In the genomic region with DNA sequence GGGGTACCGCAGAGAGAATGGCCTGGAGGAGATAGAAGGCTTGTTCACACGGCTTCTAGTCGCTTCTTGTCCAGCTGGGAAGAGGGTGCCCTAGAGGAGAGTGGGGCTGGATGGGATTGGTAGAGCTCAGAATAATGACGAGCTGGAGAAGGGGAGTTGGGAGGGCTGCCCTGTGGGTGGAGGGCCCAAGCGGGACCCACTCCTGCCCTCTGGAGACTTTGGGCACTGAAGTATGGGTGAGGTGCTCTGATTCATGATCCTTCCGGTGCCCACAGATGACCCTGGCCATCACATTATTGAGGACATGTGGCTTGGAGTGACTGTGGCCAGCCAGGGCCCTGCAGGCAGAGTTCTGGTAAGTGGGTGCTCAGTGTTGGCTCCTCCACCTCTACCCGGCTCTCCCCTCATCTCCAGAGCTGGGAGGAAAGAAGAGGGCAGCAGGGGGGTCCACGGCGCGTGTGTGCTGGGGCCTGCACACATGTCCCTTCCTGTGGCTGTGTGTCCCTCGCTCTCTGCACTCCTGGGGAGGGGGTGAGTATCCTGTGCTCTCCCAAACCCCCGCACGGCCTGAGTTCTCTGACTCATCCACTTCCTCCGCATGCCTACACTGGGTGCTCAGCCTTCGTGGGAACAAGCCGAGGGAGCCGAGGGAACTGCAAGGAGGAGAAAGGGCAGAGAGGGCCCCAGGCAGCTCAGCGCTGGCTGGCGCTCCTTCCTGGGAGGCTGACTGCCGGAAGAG, we compare ENCODE assay signal across 9 cellular contexts. TPM values are rescaled to one million over a fixed set of nuclear protein-coding genes. Genes with fewer than 3 reads are reported as not detected.
DNase-seq lines count a peak whose midpoint lies in the region; ATAC-seq and TF ChIP-seq lines count a peak whose summit lies in the region.
"Had no signal": no experiment of that assay in that cellular context is flagged by ENCODE, and none has a peak within 500 bp of the region (broad histone marks: within the 10 kb centered on the region; RNA-seq: fewer than 3 reads in every experiment).

No MANE protein-coding gene starts in this region.

- 50 to 73% (median 63%) methylated on average over 10 to 20 of the region's 20 CpGs for WGBS in spleen, 5 donors

- intact Hi-C loops in spleen (cut with DNase I; ENCODE audit: low total_unique reads) (no loop called here), CD14-positive monocyte (cut with micrococcal nuclease) (no loop called here)

- no peaks in the 10 kb centered on the region for H3K9me3 ChIP-seq in spleen
- H3K9me3 ChIP-seq in BE2C, result no peaks in the 10 kb centered on the region
- H3K9me3 ChIP-seq in neural progenitor cell (ENCODE audit: low read depth), result no peaks in the 10 kb centered on the region

- H3K27ac Mint-ChIP-seq in CD14-positive monocyte, result peak overlapping the region in 1 of 7 donors; percentile 7
- H3K27ac Mint-ChIP-seq in neural progenitor cell, result no peak overlapping the region

- peaks cover 0 to 24% (median under 1%) of the 10 kb centered on the region in 6 donors for H3K36me3 ChIP-seq in spleen
- no peaks in the 10 kb centered on the region for H3K36me3 ChIP-seq in BE2C
- no peaks in the 10 kb centered on the region for H3K36me3 ChIP-seq in neural progenitor cell

- TF ChIP-seq CTCF in spleen (IDR thresholded peaks at IDR 0.05 in 8 of 11, conservative IDR thresholded peaks at IDR 0.05 in 3 of 11) (no peak), BE2C (IDR thresholded peaks at IDR 0.05; ENCODE audit: low read depth, low read length) (no peak), CD14-positive monocyte (IDR thresholded peaks at IDR 0.05) (no peak), neural progenitor cell (IDR thresholded peaks at IDR 0.05) (no peak)

- no peak for TF ChIP-seq POLR2A in spleen (IDR thresholded peaks at IDR 0.05)

- no peaks in the 10 kb centered on the region for H3K79me2 ChIP-seq in neural progenitor cell (ENCODE audit: low read depth)

- no peaks in the 10 kb centered on the region for H4K20me1 ChIP-seq in neural progenitor cell (ENCODE audit: low read depth)

- no peaks in the 10 kb centered on the region for H3F3A ChIP-seq in neural progenitor cell (ENCODE audit: low read depth)

- H3K27me3 ChIP-seq in spleen (replicated peaks in 1 of 7), result no peaks in the 10 kb centered on the region
- no peaks in the 10 kb centered on the region for H3K27me3 ChIP-seq in BE2C
- H3K27me3 ChIP-seq in neural progenitor cell, result no peaks in the 10 kb centered on the region

- H3K9me3 Mint-ChIP-seq in CD14-positive monocyte (no peaks in the 10 kb centered on the region), neural progenitor cell (no peaks in the 10 kb centered on the region)

- H3K27ac ChIP-seq in angular gyrus (ENCODE audit: low read depth, low read length) (peak overlapping the region; percentile 84), spleen (peak overlapping the region; percentile 10 to 88 (median 67)), neural progenitor cell (no peak overlapping the region)
- H3K27ac ChIP-seq: SK-N-MC had no signal

- ATAC-seq in HG03460 (IDR thresholded peaks at IDR 0.05; ENCODE audit: unreplicated experiment), result no peak

- H3K9ac ChIP-seq in neural progenitor cell, result no peak overlapping the region

- H3K4me3 Mint-ChIP-seq in CD14-positive monocyte (peak overlapping the region in 1 of 2 donors; percentile 14), neural progenitor cell (no peak overlapping the region)

- peaks cover 7 to 26% (median 12%) of the 10 kb centered on the region in 3 donors for H3K27me3 Mint-ChIP-seq in CD14-positive monocyte (ENCODE audit: low read depth in 3 of 3)
- peaks cover 2% of the 10 kb centered on the region for H3K27me3 Mint-ChIP-seq in neural progenitor cell (ENCODE audit: insufficient read depth, low read depth)

- H3K4me3 ChIP-seq in spleen, result no peak overlapping the region
- H3K4me3 ChIP-seq in BE2C (ENCODE audit: low read depth, low read length), result no peak overlapping the region
- no peak overlapping the region for H3K4me3 ChIP-seq in neural progenitor cell
- H3K4me3 ChIP-seq: SK-N-MC had no signal

- DNase-seq in HCEC 1CT (peak; percentile 99), iris pigment epithelial cell (ENCODE audit: low read depth) (peak; percentile 97), spleen (peak; percentile 75), BE2C (no peak), CD14-positive monocyte (ENCODE audit: low spot score) (no peak), neural progenitor cell (ENCODE audit: low spot score) (no peak)

- H3K4me1 ChIP-seq in spleen (peaks cover 5 to 59% (median 24%) of the 10 kb centered on the region in 6 donors), BE2C (no peaks in the 10 kb centered on the region), neural progenitor cell (no peaks in the 10 kb centered on the region)

- H3K36me3 Mint-ChIP-seq in CD14-positive monocyte (no peaks in the 10 kb centered on the region), neural progenitor cell (no peaks in the 10 kb centered on the region)

- no peak overlapping the region for H3K4me2 ChIP-seq in neural progenitor cell

- H2AFZ ChIP-seq in neural progenitor cell (replicated peaks), result no peak overlapping the region

- H3K4me1 Mint-ChIP-seq in CD14-positive monocyte (peaks cover 10% of the 10 kb centered on the region), neural progenitor cell (peaks cover 14% of the 10 kb centered on the region)

RNA-seq across cellular contexts. Expression of a gene that starts 8.5 kb away (rescaled TPM):
- total RNA-seq in spleen (10 to 100 TPM; 22.7 to 52.3 (median 41.1) TPM), neural progenitor cell (ENCODE audit: low replicate concordance) (7.7 and 11.9 TPM in 2 replicates)
- polyA plus RNA-seq in spleen (10 to 100 TPM in 1 of 3 donors, 1 to 10 TPM in 2; 5.5 to 16.6 (median 8.1) TPM), CD14-positive monocyte (under 1 TPM in 1 of 2 donors, not detected in 1; 0.31 TPM)
- polyA plus RNA-seq in BE2C (2012; ENCODE audit: insufficient read depth, insufficient read length, low read depth), result 3.4 TPM

RNA-seq across cellular contexts. Expression of a gene that starts 30.7 kb away (rescaled TPM):
- total RNA-seq in spleen (10 to 100 TPM; 22.9 to 41.5 (median 26.1) TPM), neural progenitor cell (ENCODE audit: low replicate concordance) (12.6 and 17.3 TPM in 2 replicates)
- polyA plus RNA-seq in spleen (10 to 100 TPM in 1 of 3 donors, 1 to 10 TPM in 2; 8.7 to 16.9 (median 9.5) TPM), CD14-positive monocyte (10 to 100 TPM; 15.9 to 23.4 TPM)
- 38.8 TPM for polyA plus RNA-seq in BE2C (2012; ENCODE audit: insufficient read depth, insufficient read length, low read depth)

Comparison
In these comparisons a context has a peak if more than half of its experiments do, and no peak if none do; other contexts are left out.
1. DNase-seq: peak in HCEC 1CT (single experiment), iris pigment epithelial cell (single experiment) and spleen (single experiment); none in BE2C (single experiment), CD14-positive monocyte (single experiment) and neural progenitor cell (single experiment).